In genomic region chr12:130227641-130228040, GRCh38 we compare ENCODE assay signal across 24 cellular contexts.
DNase-seq lines count a peak whose midpoint lies in the region; ATAC-seq and TF ChIP-seq lines count a peak whose summit lies in the region.
"Had no signal": no experiment of that assay in that cellular context is flagged by ENCODE, and none has a peak within 500 bp of the region (broad histone marks: within the 10 kb centered on the region; RNA-seq: fewer than 3 reads in every experiment).

No MANE protein-coding gene starts in this region.

- ATAC-seq in GM21717 (IDR thresholded peaks at IDR 0.05; ENCODE audit: unreplicated experiment): no peak
- ATAC-seq: Panc1 had no signal

- TF ChIP-seq CTCF in GM20000 (IDR thresholded peaks at IDR 0.05; ENCODE audit: extremely low read depth, missing control alignments): no peak

- peak; percentile 27 for DNase-seq in Ammon's horn (ENCODE audit: low spot score)
- peak; percentile 89 for DNase-seq in cerebellar cortex (ENCODE audit: low spot score)
- DNase-seq in epithelial cell of prostate (ENCODE audit: low read depth, low spot score): peak; percentile 33
- DNase-seq in midbrain (lab: John Stamatoyannopoulos, UW): peak; percentile 5
- DNase-seq in stimulated activated CD4-positive, alpha-beta T cell treated with anti-CD3 and anti-CD28 coated beads, Interleukin-4, amount 100 ng/mL, for 4 hours: no peak
- no peak for DNase-seq in GM20000 (ENCODE audit: low spot score)
- no peak for DNase-seq in OCI-M1 (lab: John Stamatoyannopoulos, UW)
- DNase-seq: 8988T, ACHN, Calu3, DMS79 treated with DMSO at 0.1 percent for 48 hours, GM23248, HFFc6, IMR-90, KG1, MM.1S, NCI-H1417, NCI-H1694 treated with DMSO at 0.1 percent for 48 hours, NCI-H2081, NCI-H2227 treated with DMSO at 0.1 percent for 48 hours, NCI-H526 treated with DMSO at 0.1 percent for 48 hours, SHP77 treated with DMSO at 0.1 percent for 48 hours had no signal

- no peak overlapping the region for H3K27ac ChIP-seq in epithelial cell of prostate
- H3K27ac ChIP-seq: GM23248 had no signal

Comparison
In these comparisons a context has a peak if more than half of its experiments do, and no peak if none do; other contexts are left out.
1. DNase-seq: peak in Ammon's horn (single experiment), cerebellar cortex (single experiment), epithelial cell of prostate (single experiment) and midbrain (single experiment); none in stimulated activated CD4-positive, alpha-beta T cell treated with anti-CD3 and anti-CD28 coated beads, Interleukin-4, amount 100 ng/mL, for 4 hours (0 of 2), GM20000 (single experiment) and OCI-M1 (single experiment).